Comparison of ENCODE assay signal across 8 cellular contexts in the genomic region with DNA sequence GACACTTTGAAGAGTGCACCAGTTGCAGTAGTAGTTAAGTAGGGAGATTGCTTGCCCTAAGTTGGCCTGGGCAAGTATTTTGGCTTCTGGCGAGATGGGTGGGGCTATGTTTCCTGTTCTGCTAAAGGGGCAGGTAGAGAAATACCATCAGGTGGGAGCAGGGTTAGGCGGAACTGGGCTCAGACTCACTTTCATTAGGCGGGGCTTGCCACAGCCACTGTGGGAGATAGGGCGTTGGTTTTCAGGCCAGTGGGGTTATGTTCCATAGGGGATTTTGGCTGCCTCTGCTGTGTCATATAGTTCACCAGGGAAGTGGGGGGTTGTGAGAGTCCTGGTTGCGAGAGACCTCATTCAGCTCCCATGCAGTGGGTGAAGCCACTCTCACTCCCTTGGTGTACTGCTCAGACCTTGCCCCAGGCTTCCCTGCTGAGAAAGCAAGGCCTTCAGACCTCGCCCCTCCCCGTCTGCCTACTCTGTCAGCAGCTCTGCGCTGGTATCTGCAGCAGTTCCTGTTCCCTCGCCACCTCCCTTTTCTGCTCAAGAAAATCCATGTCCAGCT.
DNase-seq lines count a peak whose midpoint lies in the region; ATAC-seq lines count a peak whose summit lies in the region.

No MANE protein-coding gene starts in this region.

- H3K4me1 Mint-ChIP-seq in activated T-cell treated with anti-CD3 and anti-CD28 coated beads, Interleukin-2, amount 50 U/mL, for 24 hours (ENCODE audit: low read depth): peaks cover 72% of the 10 kb centered on the region
- H3K4me1 Mint-ChIP-seq in stimulated activated memory B cell treated with anti-CD40 and anti-IgM and Interleukin-4, amounts not matched to agents 10 μg/mL and 1 μg/mL and 100 μg/mL, for 72 hours: peaks cover 56% of the 10 kb centered on the region

- ATAC-seq in HG03457 (IDR thresholded peaks at IDR 0.05; ENCODE audit: unreplicated experiment): peak; percentile 81
- peak; percentile 97 for ATAC-seq in stimulated activated memory B cell treated with anti-CD40 and anti-IgM and Interleukin-4, amounts not matched to agents 10 μg/mL and 1 μg/mL and 100 μg/mL, for 72 hours

- peak overlapping the region; percentile 30 for H3K4me3 Mint-ChIP-seq in activated T-cell treated with anti-CD3 and anti-CD28 coated beads, Interleukin-2, amount 50 U/mL, for 24 hours
- H3K4me3 Mint-ChIP-seq in stimulated activated memory B cell treated with anti-CD40 and anti-IgM and Interleukin-4, amounts not matched to agents 10 μg/mL and 1 μg/mL and 100 μg/mL, for 72 hours: peak overlapping the region; percentile 32

- peaks cover 20% of the 10 kb centered on the region for H3K9me3 Mint-ChIP-seq in activated T-cell treated with anti-CD3 and anti-CD28 coated beads, Interleukin-2, amount 50 U/mL, for 24 hours
- peaks cover 4% of the 10 kb centered on the region for H3K9me3 Mint-ChIP-seq in stimulated activated memory B cell treated with anti-CD40 and anti-IgM and Interleukin-4, amounts not matched to agents 10 μg/mL and 1 μg/mL and 100 μg/mL, for 72 hours

- no peaks in the 10 kb centered on the region for H3K27me3 Mint-ChIP-seq in activated T-cell treated with anti-CD3 and anti-CD28 coated beads, Interleukin-2, amount 50 U/mL, for 24 hours
- H3K27me3 Mint-ChIP-seq in stimulated activated memory B cell treated with anti-CD40 and anti-IgM and Interleukin-4, amounts not matched to agents 10 μg/mL and 1 μg/mL and 100 μg/mL, for 72 hours: no peaks in the 10 kb centered on the region

- peaks cover 88% of the 10 kb centered on the region for H3K36me3 Mint-ChIP-seq in activated T-cell treated with anti-CD3 and anti-CD28 coated beads, Interleukin-2, amount 50 U/mL, for 24 hours (ENCODE audit: low read depth)
- peaks cover 73% of the 10 kb centered on the region for H3K36me3 Mint-ChIP-seq in stimulated activated memory B cell treated with anti-CD40 and anti-IgM and Interleukin-4, amounts not matched to agents 10 μg/mL and 1 μg/mL and 100 μg/mL, for 72 hours

- peak overlapping the region; percentile 87 for H3K27ac Mint-ChIP-seq in activated T-cell treated with anti-CD3 and anti-CD28 coated beads, Interleukin-2, amount 50 U/mL, for 24 hours
- H3K27ac Mint-ChIP-seq in stimulated activated memory B cell treated with anti-CD40 and anti-IgM and Interleukin-4, amounts not matched to agents 10 μg/mL and 1 μg/mL and 100 μg/mL, for 72 hours: peak overlapping the region; percentile 77

- peak; percentile 22 for DNase-seq in activated gamma-delta T cell treated with Interleukin-2 at 50 U/mL for 16 hours
- DNase-seq in activated gamma-delta T cell (lab: John Stamatoyannopoulos, UW): no peak
- DNase-seq in activated T-cell treated with anti-CD3 and anti-CD28 coated beads, Interleukin-2, amount 50 U/mL, for 24 hours: peak; percentile 67
- peak; percentile 14 for DNase-seq in kidney tubule cell (ENCODE audit: low spot score)
- DNase-seq in NCI-H345 treated with DMSO at 0.1 percent for 48 hours (lab: John Stamatoyannopoulos, UW; ENCODE audit: unreplicated experiment): no peak
- no peak for DNase-seq in GM19238 (ENCODE audit: insufficient read length, low spot score)

Comparison
In these comparisons a context has a peak if more than half of its experiments do, and no peak if none do; other contexts are left out.
1. DNase-seq: peak in activated gamma-delta T cell treated with Interleukin-2 at 50 U/mL for 16 hours (single experiment), activated T-cell treated with anti-CD3 and anti-CD28 coated beads, Interleukin-2, amount 50 U/mL, for 24 hours (single experiment) and kidney tubule cell (single experiment); none in activated gamma-delta T cell (single experiment), NCI-H345 treated with DMSO at 0.1 percent for 48 hours (single experiment) and GM19238 (single experiment).